Comparison of ENCODE assay signal across 1 cellular context in genomic region chr20:50308513-50309279, GRCh38.
TF ChIP-seq lines count a peak whose summit lies in the region.

No MANE protein-coding gene starts in this region.

TF ChIP-seq in HepG2, 621 proteins besides CTCF, POLR2A, EP300 and RAD21 (continued from another document and continues in another):
- TF ChIP-seq ZNF33B (CRISPR knock-in tag; IDR thresholded peaks at IDR 0.05), result no peak; the same call in 1 of the 2 replicates
- no peak for TF ChIP-seq PAWR (CRISPR knock-in tag; IDR thresholded peaks at IDR 0.05; ENCODE audit: borderline replicate concordance)
- TF ChIP-seq, protein P1, sequence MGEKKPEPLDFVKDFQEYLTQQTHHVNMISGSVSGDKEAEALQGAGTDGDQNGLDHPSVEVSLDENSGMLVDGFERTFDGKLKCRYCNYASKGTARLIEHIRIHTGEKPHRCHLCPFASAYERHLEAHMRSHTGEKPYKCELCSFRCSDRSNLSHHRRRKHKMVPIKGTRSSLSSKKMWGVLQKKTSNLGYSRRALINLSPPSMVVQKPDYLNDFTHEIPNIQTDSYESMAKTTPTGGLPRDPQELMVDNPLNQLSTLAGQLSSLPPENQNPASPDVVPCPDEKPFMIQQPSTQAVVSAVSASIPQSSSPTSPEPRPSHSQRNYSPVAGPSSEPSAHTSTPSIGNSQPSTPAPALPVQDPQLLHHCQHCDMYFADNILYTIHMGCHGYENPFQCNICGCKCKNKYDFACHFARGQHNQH (CRISPR knock-in tag; IDR thresholded peaks at IDR 0.05), result peak; percentile 68; the same call in 1 of the 2 replicates
- no peak for TF ChIP-seq MAX (IDR thresholded peaks at IDR 0.05)
- TF ChIP-seq NAIF1 (CRISPR knock-in tag; IDR thresholded peaks at IDR 0.05; ENCODE audit: borderline replicate concordance), result no peak
- peak; percentile 65 for TF ChIP-seq ZFP1 (CRISPR knock-in tag; IDR thresholded peaks at IDR 0.05)
- TF ChIP-seq, protein P2, sequence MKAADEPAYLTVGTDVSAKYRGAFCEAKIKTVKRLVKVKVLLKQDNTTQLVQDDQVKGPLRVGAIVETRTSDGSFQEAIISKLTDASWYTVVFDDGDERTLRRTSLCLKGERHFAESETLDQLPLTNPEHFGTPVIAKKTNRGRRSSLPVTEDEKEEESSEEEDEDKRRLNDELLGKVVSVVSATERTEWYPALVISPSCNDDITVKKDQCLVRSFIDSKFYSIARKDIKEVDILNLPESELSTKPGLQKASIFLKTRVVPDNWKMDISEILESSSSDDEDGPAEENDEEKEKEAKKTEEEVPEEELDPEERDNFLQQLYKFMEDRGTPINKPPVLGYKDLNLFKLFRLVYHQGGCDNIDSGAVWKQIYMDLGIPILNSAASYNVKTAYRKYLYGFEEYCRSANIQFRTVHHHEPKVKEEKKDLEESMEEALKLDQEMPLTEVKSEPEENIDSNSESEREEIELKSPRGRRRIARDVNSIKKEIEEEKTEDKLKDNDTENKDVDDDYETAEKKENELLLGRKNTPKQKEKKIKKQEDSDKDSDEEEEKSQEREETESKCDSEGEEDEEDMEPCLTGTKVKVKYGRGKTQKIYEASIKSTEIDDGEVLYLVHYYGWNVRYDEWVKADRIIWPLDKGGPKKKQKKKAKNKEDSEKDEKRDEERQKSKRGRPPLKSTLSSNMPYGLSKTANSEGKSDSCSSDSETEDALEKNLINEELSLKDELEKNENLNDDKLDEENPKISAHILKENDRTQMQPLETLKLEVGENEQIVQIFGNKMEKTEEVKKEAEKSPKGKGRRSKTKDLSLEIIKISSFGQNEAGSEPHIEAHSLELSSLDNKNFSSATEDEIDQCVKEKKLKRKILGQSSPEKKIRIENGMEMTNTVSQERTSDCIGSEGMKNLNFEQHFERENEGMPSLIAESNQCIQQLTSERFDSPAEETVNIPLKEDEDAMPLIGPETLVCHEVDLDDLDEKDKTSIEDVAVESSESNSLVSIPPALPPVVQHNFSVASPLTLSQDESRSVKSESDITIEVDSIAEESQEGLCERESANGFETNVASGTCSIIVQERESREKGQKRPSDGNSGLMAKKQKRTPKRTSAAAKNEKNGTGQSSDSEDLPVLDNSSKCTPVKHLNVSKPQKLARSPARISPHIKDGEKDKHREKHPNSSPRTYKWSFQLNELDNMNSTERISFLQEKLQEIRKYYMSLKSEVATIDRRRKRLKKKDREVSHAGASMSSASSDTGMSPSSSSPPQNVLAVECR (CRISPR knock-in tag; IDR thresholded peaks at IDR 0.05; ENCODE audit: borderline replicate concordance), result no peak; the same call in 1 of the 2 replicates
- TF ChIP-seq, protein P3, sequence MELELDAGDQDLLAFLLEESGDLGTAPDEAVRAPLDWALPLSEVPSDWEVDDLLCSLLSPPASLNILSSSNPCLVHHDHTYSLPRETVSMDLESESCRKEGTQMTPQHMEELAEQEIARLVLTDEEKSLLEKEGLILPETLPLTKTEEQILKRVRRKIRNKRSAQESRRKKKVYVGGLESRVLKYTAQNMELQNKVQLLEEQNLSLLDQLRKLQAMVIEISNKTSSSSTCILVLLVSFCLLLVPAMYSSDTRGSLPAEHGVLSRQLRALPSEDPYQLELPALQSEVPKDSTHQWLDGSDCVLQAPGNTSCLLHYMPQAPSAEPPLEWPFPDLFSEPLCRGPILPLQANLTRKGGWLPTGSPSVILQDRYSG (CRISPR knock-in tag; IDR thresholded peaks at IDR 0.05), result 0 out of 2 replicates have a peak, but pooled peaks have one; percentile 16
- no peak for TF ChIP-seq IKZF4 (CRISPR knock-in tag; IDR thresholded peaks at IDR 0.05; ENCODE audit: borderline replicate concordance, low read depth, not compliant biosample characterization)
- TF ChIP-seq, protein P4, sequence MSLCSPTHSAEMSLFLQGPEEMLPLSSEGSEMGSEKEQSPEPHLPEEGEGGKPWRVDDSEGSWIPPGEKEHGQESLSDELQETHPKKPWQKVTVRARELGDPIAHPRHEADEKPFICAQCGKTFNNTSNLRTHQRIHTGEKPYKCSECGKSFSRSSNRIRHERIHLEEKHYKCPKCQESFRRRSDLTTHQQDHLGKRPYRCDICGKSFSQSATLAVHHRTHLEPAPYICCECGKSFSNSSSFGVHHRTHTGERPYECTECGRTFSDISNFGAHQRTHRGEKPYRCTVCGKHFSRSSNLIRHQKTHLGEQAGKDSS (CRISPR knock-in tag; IDR thresholded peaks at IDR 0.05; ENCODE audit: borderline replicate concordance, low read depth), result peak; percentile 53; the same call in 1 of the 2 replicates
- TF ChIP-seq, protein P5, sequence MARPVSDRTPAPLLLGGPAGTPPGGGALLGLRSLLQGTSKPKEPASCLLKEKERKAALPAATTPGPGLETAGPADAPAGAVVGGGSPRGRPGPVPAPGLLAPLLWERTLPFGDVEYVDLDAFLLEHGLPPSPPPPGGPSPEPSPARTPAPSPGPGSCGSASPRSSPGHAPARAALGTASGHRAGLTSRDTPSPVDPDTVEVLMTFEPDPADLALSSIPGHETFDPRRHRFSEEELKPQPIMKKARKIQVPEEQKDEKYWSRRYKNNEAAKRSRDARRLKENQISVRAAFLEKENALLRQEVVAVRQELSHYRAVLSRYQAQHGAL (CRISPR knock-in tag; IDR thresholded peaks at IDR 0.05; ENCODE audit: not compliant biosample characterization), result no peak
- TF ChIP-seq, protein P6, sequence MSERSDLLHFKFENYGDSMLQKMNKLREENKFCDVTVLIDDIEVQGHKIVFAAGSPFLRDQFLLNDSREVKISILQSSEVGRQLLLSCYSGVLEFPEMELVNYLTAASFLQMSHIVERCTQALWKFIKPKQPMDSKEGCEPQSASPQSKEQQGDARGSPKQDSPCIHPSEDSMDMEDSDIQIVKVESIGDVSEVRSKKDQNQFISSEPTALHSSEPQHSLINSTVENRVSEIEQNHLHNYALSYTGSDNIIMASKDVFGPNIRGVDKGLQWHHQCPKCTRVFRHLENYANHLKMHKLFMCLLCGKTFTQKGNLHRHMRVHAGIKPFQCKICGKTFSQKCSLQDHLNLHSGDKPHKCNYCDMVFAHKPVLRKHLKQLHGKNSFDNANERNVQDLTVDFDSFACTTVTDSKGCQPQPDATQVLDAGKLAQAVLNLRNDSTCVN (CRISPR knock-in tag; IDR thresholded peaks at IDR 0.05; ENCODE audit: borderline replicate concordance), result peak; percentile 69; the same call in 1 of the 2 replicates
- 0 out of 2 replicates have a peak, but pooled peaks have one; percentile 83 for TF ChIP-seq ZFP36L1 (CRISPR knock-in tag; IDR thresholded peaks at IDR 0.05)
- TF ChIP-seq ZNF382 (CRISPR knock-in tag; IDR thresholded peaks at IDR 0.05; ENCODE audit: borderline replicate concordance), result no peak
- TF ChIP-seq LCORL (IDR thresholded peaks at IDR 0.05), result no peak
- peak; percentile 91 for TF ChIP-seq LCORL (CRISPR knock-in tag; IDR thresholded peaks at IDR 0.05)
- TF ChIP-seq, protein P7, sequence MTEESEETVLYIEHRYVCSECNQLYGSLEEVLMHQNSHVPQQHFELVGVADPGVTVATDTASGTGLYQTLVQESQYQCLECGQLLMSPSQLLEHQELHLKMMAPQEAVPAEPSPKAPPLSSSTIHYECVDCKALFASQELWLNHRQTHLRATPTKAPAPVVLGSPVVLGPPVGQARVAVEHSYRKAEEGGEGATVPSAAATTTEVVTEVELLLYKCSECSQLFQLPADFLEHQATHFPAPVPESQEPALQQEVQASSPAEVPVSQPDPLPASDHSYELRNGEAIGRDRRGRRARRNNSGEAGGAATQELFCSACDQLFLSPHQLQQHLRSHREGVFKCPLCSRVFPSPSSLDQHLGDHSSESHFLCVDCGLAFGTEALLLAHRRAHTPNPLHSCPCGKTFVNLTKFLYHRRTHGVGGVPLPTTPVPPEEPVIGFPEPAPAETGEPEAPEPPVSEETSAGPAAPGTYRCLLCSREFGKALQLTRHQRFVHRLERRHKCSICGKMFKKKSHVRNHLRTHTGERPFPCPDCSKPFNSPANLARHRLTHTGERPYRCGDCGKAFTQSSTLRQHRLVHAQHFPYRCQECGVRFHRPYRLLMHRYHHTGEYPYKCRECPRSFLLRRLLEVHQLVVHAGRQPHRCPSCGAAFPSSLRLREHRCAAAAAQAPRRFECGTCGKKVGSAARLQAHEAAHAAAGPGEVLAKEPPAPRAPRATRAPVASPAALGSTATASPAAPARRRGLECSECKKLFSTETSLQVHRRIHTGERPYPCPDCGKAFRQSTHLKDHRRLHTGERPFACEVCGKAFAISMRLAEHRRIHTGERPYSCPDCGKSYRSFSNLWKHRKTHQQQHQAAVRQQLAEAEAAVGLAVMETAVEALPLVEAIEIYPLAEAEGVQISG (CRISPR knock-in tag; IDR thresholded peaks at IDR 0.05), result peak; percentile 56; the same call in 1 of the 2 replicates
- peak; percentile 83; the same call in 1 of the 2 replicates for TF ChIP-seq MIER3 (CRISPR knock-in tag; IDR thresholded peaks at IDR 0.05; ENCODE audit: borderline replicate concordance)
- TF ChIP-seq ISX (CRISPR knock-in tag; conservative IDR thresholded peaks at IDR 0.05), result no peak
- TF ChIP-seq NR2F2 (IDR thresholded peaks at IDR 0.05; ENCODE audit: borderline replicate concordance, low read depth), result no peak
- no peak; the same call in 1 of the 2 replicates for TF ChIP-seq BCL3 (CRISPR knock-in tag; IDR thresholded peaks at IDR 0.05)
- peak; percentile 68; the same call in 1 of the 2 replicates for TF ChIP-seq AFF4 (CRISPR knock-in tag; IDR thresholded peaks at IDR 0.05)
- TF ChIP-seq GMEB2 (CRISPR knock-in tag; IDR thresholded peaks at IDR 0.05; ENCODE audit: low read depth), result no peak
- TF ChIP-seq ZMAT3 (CRISPR knock-in tag; conservative IDR thresholded peaks at IDR 0.05), result peak; percentile 83
- TF ChIP-seq PHF8 (CRISPR knock-in tag; IDR thresholded peaks at IDR 0.05), result peak; percentile 78
- TF ChIP-seq TRAFD1 (CRISPR knock-in tag; IDR thresholded peaks at IDR 0.05; ENCODE audit: borderline replicate concordance), result peak; percentile 85; the same call in 1 of the 2 replicates
- peak; percentile 57; the same call in 1 of the 2 replicates for TF ChIP-seq ZNF83 (CRISPR knock-in tag; IDR thresholded peaks at IDR 0.05; ENCODE audit: borderline replicate concordance)
- peak; percentile 87 for TF ChIP-seq KDM2A (CRISPR knock-in tag; IDR thresholded peaks at IDR 0.05; ENCODE audit: borderline replicate concordance, low read depth)
- TF ChIP-seq ZNF652 (CRISPR knock-in tag; IDR thresholded peaks at IDR 0.05; ENCODE audit: borderline replicate concordance, low read depth), result peak; percentile 95
